Comparison of ENCODE assay signal across 1 cellular context in the genomic region with DNA sequence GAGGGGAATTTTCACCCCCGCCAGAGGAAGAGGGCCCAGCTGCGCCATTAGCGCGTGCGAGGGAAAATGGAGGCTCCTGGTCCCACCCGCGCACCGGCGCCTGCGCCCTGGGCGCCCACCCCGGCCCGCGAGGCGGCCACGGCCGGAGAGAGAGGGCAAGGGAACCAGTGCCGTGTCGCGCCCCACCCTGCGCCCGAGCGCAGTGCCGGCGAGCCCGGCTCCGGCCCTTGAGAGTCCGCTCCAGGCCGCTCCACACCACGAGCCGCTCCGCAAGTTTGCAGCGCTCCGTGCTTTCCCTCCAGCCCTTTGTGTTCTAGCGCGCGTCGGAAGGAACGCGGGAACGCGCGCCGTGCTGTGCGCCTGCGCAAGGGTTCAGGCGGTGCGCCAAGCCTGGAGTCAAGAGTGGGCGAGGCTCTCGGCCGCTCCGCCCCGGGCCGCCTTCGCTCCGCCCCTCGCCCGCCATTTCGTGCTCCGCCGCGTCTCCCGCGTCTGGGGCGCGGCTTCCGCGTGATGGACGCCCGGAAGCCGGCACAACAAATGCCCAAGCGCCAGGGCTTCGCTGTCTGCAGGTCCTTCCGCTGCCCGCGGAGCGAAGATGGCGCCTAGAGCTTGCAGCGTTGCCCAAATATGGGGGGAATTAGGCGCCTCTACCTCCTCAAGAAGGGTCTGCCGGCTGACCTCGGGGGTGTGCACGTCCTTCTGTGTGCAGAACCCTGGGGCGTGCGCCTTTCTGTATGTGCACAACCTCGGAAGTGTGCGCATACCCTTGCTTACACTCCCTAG.
TF ChIP-seq lines count a peak whose summit lies in the region.

No MANE protein-coding gene starts in this region.

TF ChIP-seq in K562, 482 proteins besides CTCF, POLR2A, EP300 and RAD21 (continued from another document and continues in another):
- TF ChIP-seq ZNF41 (CRISPR knock-in tag; conservative IDR thresholded peaks at IDR 0.05) (no peak), MBD2 (IDR thresholded peaks at IDR 0.05; ENCODE audit: borderline replicate concordance, low read depth) (no peak), FOXA3 (CRISPR knock-in tag; conservative IDR thresholded peaks at IDR 0.05 in 1 of 2, IDR thresholded peaks at IDR 0.05 in 1 of 2) (no peak), BCL6 (CRISPR knock-in tag; IDR thresholded peaks at IDR 0.05) (no peak), RNF2 (IDR thresholded peaks at IDR 0.05) (0 out of 2 replicates have a peak, but pooled peaks have one; percentile 54), HDAC2 (IDR thresholded peaks at IDR 0.05) (no peak), CEBPG (CRISPR knock-in tag; IDR thresholded peaks at IDR 0.05) (no peak), CEBPG (tag; conservative IDR thresholded peaks at IDR 0.05 in 1 of 2, IDR thresholded peaks at IDR 0.05 in 1 of 2) (no peak), ZNF121 (CRISPR knock-in tag; conservative IDR thresholded peaks at IDR 0.05) (no peak), DDX20 (tag; IDR thresholded peaks at IDR 0.05; ENCODE audit: low read depth) (no peak), SMAD1 (IDR thresholded peaks at IDR 0.05; ENCODE audit: low read depth, low read length, partially characterized antibody) (no peak), MYNN (IDR thresholded peaks at IDR 0.05) (0 out of 2 replicates have a peak, but pooled peaks have one; percentile 52), MYNN (CRISPR knock-in tag; IDR thresholded peaks at IDR 0.05) (no peak), GTF2F1 (IDR thresholded peaks at IDR 0.05; ENCODE audit: low read depth, low read length) (no peak), POU5F1 (IDR thresholded peaks at IDR 0.05; ENCODE audit: borderline replicate concordance, low read depth, low read length, partially characterized antibody) (no peak), KLF1 (tag; IDR thresholded peaks at IDR 0.05) (no peak), WHSC1 (IDR thresholded peaks at IDR 0.05; ENCODE audit: low read length) (no peak), DMBX1 (CRISPR knock-in tag; IDR thresholded peaks at IDR 0.05; ENCODE audit: borderline replicate concordance) (no peak), ZNF232 (CRISPR knock-in tag; IDR thresholded peaks at IDR 0.05) (no peak), NR4A1 (CRISPR knock-in tag; IDR thresholded peaks at IDR 0.05) (no peak), NR4A1 (tag; IDR thresholded peaks at IDR 0.05) (no peak), MAFF (IDR thresholded peaks at IDR 0.05; ENCODE audit: low read length) (no peak), MED1 (CRISPR knock-in tag; IDR thresholded peaks at IDR 0.05; ENCODE audit: borderline replicate concordance) (no peak), POLR2G (IDR thresholded peaks at IDR 0.05; ENCODE audit: low read depth, low read length) (peak; percentile 82), KLF16 (IDR thresholded peaks at IDR 0.05) (no peak), ETV6 (IDR thresholded peaks at IDR 0.05; ENCODE audit: borderline replicate concordance in 1 of 2, low read depth in 2 of 2, low read length in 1 of 2) (no peak), ETV6 (CRISPR knock-in tag; IDR thresholded peaks at IDR 0.05; ENCODE audit: borderline replicate concordance) (no peak), ZNF696 (CRISPR knock-in tag; conservative IDR thresholded peaks at IDR 0.05) (no peak), PHF8 (IDR thresholded peaks at IDR 0.05; ENCODE audit: borderline replicate concordance, low read length) (peak; percentile 56; the same call in 1 of the 2 replicates), ZBTB7A (IDR thresholded peaks at IDR 0.05; ENCODE audit: borderline replicate concordance, control insufficient read depth, low read depth, low read length) (no peak), CREB1 (IDR thresholded peaks at IDR 0.05) (no peak), CREB1 (CRISPR knock-in tag; IDR thresholded peaks at IDR 0.05) (peak; percentile 71), ZNF124 (CRISPR knock-in tag; IDR thresholded peaks at IDR 0.05) (no peak), SP2 (IDR thresholded peaks at IDR 0.05; ENCODE audit: extremely low read depth, low read depth, low read length, poor library complexity, severe bottlenecking) (no peak), ZNF143 (CRISPR knock-in tag; IDR thresholded peaks at IDR 0.05) (0 out of 2 replicates have a peak, but pooled peaks have one; percentile 17), NR2C2 (CRISPR knock-in tag; IDR thresholded peaks at IDR 0.05) (peak; percentile 69; the same call in 1 of the 2 replicates), NR2C2 (tag; IDR thresholded peaks at IDR 0.05) (0 out of 2 replicates have a peak, but pooled peaks have one; percentile 18), SUPT5H (IDR thresholded peaks at IDR 0.05) (no peak), ZNF668 (CRISPR knock-in tag; IDR thresholded peaks at IDR 0.05) (no peak), GABPB1 (CRISPR knock-in tag; IDR thresholded peaks at IDR 0.05) (peak; percentile 58; the same call in 1 of the 2 replicates), GABPB2 (CRISPR knock-in tag; conservative IDR thresholded peaks at IDR 0.05) (no peak), GTF2E2 (tag; IDR thresholded peaks at IDR 0.05) (no peak), HNRNPH1 (optimal IDR thresholded peaks at IDR 0.05; ENCODE audit: low read depth, low read length) (no peak), TAL1 (IDR thresholded peaks at IDR 0.05) (no peak), MCM5 (IDR thresholded peaks at IDR 0.05; ENCODE audit: low read depth) (no peak), SAFB2 (IDR thresholded peaks at IDR 0.05; ENCODE audit: borderline replicate concordance, low read depth, low read length, severe bottlenecking) (no peak), ZSCAN29 (IDR thresholded peaks at IDR 0.05) (peak; percentile 67; the same call in 1 of the 2 replicates), RBM25 (IDR thresholded peaks at IDR 0.05; ENCODE audit: low read depth, low read length, severe bottlenecking) (no peak), IRF2 (CRISPR knock-in tag; IDR thresholded peaks at IDR 0.05) (no peak), NELFE (IDR thresholded peaks at IDR 0.05; ENCODE audit: insufficient read depth, insufficient read length) (no peak), SAFB (IDR thresholded peaks at IDR 0.05; ENCODE audit: borderline replicate concordance, low read depth, low read length) (peak; percentile 49; the same call in 1 of the 2 replicates), NBN (IDR thresholded peaks at IDR 0.05; ENCODE audit: low read depth) (no peak), ZNF589 (CRISPR knock-in tag; IDR thresholded peaks at IDR 0.05; ENCODE audit: low read depth) (no peak), PTRF (tag; IDR thresholded peaks at IDR 0.05) (no peak), BHLHE40 (IDR thresholded peaks at IDR 0.05; ENCODE audit: low read length) (peak; percentile 14; the same call in 1 of the 2 replicates), RBBP5 (IDR thresholded peaks at IDR 0.05; ENCODE audit: borderline replicate concordance, insufficient read depth, low read length, poor library complexity, severe bottlenecking) (no peak), DIDO1 (tag; IDR thresholded peaks at IDR 0.05; ENCODE audit: low read depth) (no peak), ATF7 (IDR thresholded peaks at IDR 0.05) (peak; percentile 45; the same call in 1 of the 2 replicates), PTBP1 (IDR thresholded peaks at IDR 0.05; ENCODE audit: low read depth, low read length) (no peak), HDAC3 (IDR thresholded peaks at IDR 0.05; ENCODE audit: borderline replicate concordance, partially characterized antibody) (peak; percentile 65)
- TF ChIP-seq, protein P1, sequence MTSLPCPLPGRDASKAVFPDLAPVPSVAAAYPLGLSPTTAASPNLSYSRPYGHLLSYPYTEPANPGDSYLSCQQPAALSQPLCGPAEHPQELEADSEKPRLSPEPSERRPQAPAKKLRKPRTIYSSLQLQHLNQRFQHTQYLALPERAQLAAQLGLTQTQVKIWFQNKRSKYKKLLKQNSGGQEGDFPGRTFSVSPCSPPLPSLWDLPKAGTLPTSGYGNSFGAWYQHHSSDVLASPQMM (CRISPR knock-in tag; IDR thresholded peaks at IDR 0.05): no peak
- TF ChIP-seq, protein P2, sequence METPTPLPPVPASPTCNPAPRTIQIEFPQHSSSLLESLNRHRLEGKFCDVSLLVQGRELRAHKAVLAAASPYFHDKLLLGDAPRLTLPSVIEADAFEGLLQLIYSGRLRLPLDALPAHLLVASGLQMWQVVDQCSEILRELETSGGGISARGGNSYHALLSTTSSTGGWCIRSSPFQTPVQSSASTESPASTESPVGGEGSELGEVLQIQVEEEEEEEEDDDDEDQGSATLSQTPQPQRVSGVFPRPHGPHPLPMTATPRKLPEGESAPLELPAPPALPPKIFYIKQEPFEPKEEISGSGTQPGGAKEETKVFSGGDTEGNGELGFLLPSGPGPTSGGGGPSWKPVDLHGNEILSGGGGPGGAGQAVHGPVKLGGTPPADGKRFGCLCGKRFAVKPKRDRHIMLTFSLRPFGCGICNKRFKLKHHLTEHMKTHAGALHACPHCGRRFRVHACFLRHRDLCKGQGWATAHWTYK (CRISPR knock-in tag; IDR thresholded peaks at IDR 0.05): no peak
- TF ChIP-seq, protein P3, sequence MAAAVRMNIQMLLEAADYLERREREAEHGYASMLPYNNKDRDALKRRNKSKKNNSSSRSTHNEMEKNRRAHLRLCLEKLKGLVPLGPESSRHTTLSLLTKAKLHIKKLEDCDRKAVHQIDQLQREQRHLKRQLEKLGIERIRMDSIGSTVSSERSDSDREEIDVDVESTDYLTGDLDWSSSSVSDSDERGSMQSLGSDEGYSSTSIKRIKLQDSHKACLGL (CRISPR knock-in tag; IDR thresholded peaks at IDR 0.05; ENCODE audit: borderline replicate concordance, poor library complexity, severe bottlenecking): no peak
- TF ChIP-seq, protein P4, sequence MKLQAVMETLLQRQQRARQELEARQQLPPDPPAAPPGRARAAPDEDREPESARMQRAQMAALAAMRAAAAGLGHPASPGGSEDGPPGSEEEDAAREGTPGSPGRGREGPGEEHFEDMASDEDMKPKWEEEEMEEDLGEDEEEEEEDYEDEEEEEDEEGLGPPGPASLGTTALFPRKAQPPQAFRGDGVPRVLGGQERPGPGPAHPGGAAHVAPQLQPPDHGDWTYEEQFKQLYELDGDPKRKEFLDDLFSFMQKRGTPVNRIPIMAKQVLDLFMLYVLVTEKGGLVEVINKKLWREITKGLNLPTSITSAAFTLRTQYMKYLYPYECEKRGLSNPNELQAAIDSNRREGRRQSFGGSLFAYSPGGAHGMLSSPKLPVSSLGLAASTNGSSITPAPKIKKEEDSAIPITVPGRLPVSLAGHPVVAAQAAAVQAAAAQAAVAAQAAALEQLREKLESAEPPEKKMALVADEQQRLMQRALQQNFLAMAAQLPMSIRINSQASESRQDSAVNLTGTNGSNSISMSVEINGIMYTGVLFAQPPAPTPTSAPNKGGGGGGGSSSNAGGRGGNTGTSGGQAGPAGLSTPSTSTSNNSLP (IDR thresholded peaks at IDR 0.05; ENCODE audit: borderline replicate concordance, low read depth, low read length): no peak
- TF ChIP-seq, protein P5, sequence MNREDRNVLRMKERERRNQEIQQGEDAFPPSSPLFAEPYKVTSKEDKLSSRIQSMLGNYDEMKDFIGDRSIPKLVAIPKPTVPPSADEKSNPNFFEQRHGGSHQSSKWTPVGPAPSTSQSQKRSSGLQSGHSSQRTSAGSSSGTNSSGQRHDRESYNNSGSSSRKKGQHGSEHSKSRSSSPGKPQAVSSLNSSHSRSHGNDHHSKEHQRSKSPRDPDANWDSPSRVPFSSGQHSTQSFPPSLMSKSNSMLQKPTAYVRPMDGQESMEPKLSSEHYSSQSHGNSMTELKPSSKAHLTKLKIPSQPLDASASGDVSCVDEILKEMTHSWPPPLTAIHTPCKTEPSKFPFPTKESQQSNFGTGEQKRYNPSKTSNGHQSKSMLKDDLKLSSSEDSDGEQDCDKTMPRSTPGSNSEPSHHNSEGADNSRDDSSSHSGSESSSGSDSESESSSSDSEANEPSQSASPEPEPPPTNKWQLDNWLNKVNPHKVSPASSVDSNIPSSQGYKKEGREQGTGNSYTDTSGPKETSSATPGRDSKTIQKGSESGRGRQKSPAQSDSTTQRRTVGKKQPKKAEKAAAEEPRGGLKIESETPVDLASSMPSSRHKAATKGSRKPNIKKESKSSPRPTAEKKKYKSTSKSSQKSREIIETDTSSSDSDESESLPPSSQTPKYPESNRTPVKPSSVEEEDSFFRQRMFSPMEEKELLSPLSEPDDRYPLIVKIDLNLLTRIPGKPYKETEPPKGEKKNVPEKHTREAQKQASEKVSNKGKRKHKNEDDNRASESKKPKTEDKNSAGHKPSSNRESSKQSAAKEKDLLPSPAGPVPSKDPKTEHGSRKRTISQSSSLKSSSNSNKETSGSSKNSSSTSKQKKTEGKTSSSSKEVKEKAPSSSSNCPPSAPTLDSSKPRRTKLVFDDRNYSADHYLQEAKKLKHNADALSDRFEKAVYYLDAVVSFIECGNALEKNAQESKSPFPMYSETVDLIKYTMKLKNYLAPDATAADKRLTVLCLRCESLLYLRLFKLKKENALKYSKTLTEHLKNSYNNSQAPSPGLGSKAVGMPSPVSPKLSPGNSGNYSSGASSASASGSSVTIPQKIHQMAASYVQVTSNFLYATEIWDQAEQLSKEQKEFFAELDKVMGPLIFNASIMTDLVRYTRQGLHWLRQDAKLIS (CRISPR knock-in tag; IDR thresholded peaks at IDR 0.05): no peak
- TF ChIP-seq, protein P6, sequence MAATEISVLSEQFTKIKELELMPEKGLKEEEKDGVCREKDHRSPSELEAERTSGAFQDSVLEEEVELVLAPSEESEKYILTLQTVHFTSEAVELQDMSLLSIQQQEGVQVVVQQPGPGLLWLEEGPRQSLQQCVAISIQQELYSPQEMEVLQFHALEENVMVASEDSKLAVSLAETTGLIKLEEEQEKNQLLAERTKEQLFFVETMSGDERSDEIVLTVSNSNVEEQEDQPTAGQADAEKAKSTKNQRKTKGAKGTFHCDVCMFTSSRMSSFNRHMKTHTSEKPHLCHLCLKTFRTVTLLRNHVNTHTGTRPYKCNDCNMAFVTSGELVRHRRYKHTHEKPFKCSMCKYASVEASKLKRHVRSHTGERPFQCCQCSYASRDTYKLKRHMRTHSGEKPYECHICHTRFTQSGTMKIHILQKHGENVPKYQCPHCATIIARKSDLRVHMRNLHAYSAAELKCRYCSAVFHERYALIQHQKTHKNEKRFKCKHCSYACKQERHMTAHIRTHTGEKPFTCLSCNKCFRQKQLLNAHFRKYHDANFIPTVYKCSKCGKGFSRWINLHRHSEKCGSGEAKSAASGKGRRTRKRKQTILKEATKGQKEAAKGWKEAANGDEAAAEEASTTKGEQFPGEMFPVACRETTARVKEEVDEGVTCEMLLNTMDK (IDR thresholded peaks at IDR 0.05; ENCODE audit: borderline replicate concordance, insufficient read depth, low read depth, low read length, poor library complexity, severe bottlenecking): no peak
- TF ChIP-seq, protein P7, sequence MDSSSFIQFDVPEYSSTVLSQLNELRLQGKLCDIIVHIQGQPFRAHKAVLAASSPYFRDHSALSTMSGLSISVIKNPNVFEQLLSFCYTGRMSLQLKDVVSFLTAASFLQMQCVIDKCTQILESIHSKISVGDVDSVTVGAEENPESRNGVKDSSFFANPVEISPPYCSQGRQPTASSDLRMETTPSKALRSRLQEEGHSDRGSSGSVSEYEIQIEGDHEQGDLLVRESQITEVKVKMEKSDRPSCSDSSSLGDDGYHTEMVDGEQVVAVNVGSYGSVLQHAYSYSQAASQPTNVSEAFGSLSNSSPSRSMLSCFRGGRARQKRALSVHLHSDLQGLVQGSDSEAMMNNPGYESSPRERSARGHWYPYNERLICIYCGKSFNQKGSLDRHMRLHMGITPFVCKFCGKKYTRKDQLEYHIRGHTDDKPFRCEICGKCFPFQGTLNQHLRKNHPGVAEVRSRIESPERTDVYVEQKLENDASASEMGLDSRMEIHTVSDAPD (CRISPR knock-in tag; IDR thresholded peaks at IDR 0.05): no peak
